Comparison of ENCODE assay signal across 1 cellular context in the genomic region with DNA sequence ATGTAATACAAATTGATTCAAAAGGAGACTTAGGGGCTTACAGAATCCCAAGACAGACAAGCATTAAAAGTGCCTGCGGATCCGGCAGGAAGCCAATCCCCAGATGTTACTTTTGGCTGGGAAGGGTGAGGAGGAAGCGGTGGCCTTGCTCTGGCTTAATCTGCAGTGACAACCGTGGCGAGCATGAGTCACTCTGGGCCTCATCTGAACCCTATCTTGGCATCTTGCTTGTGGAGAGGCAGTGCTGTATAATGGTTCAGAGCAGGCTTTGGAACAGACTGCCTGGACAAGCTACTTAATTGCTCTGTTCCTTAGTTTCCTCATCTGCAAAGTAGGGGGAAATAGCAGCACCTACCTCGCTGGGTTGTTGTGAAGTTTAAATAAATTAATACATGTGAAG.
A peak's percentile ranks its signal among the peaks of the same experiment; 100 is the strongest.
TF ChIP-seq lines count a peak whose summit lies in the region.

No MANE protein-coding gene starts in this region.

TF ChIP-seq in K562, 482 proteins besides CTCF, POLR2A, EP300 and RAD21 (continued from another document and continues in another):
- TF ChIP-seq, protein P1, sequence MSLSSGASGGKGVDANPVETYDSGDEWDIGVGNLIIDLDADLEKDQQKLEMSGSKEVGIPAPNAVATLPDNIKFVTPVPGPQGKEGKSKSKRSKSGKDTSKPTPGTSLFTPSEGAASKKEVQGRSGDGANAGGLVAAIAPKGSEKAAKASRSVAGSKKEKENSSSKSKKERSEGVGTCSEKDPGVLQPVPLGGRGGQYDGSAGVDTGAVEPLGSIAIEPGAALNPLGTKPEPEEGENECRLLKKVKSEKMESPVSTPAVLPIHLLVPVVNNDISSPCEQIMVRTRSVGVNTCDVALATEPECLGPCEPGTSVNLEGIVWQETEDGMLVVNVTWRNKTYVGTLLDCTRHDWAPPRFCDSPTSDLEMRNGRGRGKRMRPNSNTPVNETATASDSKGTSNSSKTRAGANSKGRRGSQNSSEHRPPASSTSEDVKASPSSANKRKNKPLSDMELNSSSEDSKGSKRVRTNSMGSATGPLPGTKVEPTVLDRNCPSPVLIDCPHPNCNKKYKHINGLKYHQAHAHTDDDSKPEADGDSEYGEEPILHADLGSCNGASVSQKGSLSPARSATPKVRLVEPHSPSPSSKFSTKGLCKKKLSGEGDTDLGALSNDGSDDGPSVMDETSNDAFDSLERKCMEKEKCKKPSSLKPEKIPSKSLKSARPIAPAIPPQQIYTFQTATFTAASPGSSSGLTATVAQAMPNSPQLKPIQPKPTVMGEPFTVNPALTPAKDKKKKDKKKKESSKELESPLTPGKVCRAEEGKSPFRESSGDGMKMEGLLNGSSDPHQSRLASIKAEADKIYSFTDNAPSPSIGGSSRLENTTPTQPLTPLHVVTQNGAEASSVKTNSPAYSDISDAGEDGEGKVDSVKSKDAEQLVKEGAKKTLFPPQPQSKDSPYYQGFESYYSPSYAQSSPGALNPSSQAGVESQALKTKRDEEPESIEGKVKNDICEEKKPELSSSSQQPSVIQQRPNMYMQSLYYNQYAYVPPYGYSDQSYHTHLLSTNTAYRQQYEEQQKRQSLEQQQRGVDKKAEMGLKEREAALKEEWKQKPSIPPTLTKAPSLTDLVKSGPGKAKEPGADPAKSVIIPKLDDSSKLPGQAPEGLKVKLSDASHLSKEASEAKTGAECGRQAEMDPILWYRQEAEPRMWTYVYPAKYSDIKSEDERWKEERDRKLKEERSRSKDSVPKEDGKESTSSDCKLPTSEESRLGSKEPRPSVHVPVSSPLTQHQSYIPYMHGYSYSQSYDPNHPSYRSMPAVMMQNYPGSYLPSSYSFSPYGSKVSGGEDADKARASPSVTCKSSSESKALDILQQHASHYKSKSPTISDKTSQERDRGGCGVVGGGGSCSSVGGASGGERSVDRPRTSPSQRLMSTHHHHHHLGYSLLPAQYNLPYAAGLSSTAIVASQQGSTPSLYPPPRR (CRISPR knock-in tag; IDR thresholded peaks at IDR 0.05; ENCODE audit: borderline replicate concordance) = no peak
- TF ChIP-seq, protein P2, sequence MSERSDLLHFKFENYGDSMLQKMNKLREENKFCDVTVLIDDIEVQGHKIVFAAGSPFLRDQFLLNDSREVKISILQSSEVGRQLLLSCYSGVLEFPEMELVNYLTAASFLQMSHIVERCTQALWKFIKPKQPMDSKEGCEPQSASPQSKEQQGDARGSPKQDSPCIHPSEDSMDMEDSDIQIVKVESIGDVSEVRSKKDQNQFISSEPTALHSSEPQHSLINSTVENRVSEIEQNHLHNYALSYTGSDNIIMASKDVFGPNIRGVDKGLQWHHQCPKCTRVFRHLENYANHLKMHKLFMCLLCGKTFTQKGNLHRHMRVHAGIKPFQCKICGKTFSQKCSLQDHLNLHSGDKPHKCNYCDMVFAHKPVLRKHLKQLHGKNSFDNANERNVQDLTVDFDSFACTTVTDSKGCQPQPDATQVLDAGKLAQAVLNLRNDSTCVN (CRISPR knock-in tag; IDR thresholded peaks at IDR 0.05) = no peak
- TF ChIP-seq, protein P3, sequence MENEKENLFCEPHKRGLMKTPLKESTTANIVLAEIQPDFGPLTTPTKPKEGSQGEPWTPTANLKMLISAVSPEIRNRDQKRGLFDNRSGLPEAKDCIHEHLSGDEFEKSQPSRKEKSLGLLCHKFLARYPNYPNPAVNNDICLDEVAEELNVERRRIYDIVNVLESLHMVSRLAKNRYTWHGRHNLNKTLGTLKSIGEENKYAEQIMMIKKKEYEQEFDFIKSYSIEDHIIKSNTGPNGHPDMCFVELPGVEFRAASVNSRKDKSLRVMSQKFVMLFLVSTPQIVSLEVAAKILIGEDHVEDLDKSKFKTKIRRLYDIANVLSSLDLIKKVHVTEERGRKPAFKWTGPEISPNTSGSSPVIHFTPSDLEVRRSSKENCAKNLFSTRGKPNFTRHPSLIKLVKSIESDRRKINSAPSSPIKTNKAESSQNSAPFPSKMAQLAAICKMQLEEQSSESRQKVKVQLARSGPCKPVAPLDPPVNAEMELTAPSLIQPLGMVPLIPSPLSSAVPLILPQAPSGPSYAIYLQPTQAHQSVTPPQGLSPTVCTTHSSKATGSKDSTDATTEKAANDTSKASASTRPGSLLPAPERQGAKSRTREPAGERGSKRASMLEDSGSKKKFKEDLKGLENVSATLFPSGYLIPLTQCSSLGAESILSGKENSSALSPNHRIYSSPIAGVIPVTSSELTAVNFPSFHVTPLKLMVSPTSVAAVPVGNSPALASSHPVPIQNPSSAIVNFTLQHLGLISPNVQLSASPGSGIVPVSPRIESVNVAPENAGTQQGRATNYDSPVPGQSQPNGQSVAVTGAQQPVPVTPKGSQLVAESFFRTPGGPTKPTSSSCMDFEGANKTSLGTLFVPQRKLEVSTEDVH (IDR thresholded peaks at IDR 0.05; ENCODE audit: low read depth, partially characterized antibody) = no peak
- TF ChIP-seq HDAC8 (tag; IDR thresholded peaks at IDR 0.05) (no peak), SIRT6 (IDR thresholded peaks at IDR 0.05; ENCODE audit: low read depth, low read length) (no peak), JUNB (CRISPR knock-in tag; conservative IDR thresholded peaks at IDR 0.05) (peak; percentile 90), NBN (IDR thresholded peaks at IDR 0.05; ENCODE audit: low read depth) (no peak), MED1 (CRISPR knock-in tag; IDR thresholded peaks at IDR 0.05; ENCODE audit: borderline replicate concordance) (no peak), NCOA6 (IDR thresholded peaks at IDR 0.05) (no peak), ZNF143 (CRISPR knock-in tag; IDR thresholded peaks at IDR 0.05) (no peak), PML (IDR thresholded peaks at IDR 0.05; ENCODE audit: low read length) (peak; percentile 50; the same call in 1 of the 2 replicates), MECOM (CRISPR knock-in tag; IDR thresholded peaks at IDR 0.05) (peak; percentile 55; the same call in 1 of the 2 replicates), RBM15 (IDR thresholded peaks at IDR 0.05; ENCODE audit: insufficient read depth, low read length) (no peak), NR3C1 (CRISPR knock-in tag; IDR thresholded peaks at IDR 0.05) (no peak), ZNF707 (CRISPR knock-in tag; conservative IDR thresholded peaks at IDR 0.05) (no peak), ZNF764 (CRISPR knock-in tag; IDR thresholded peaks at IDR 0.05; ENCODE audit: low read depth) (no peak), MEF2D (tag; conservative IDR thresholded peaks at IDR 0.05; ENCODE audit: low read depth) (0 out of 2 replicates have a peak, but pooled peaks have one; percentile 17), MCM2 (IDR thresholded peaks at IDR 0.05; ENCODE audit: low read depth) (no peak), ZNF77 (CRISPR knock-in tag; IDR thresholded peaks at IDR 0.05) (no peak), JUND (IDR thresholded peaks at IDR 0.05; ENCODE audit: borderline replicate concordance, low read depth, low read length) (peak; percentile 100), JUND (tag; IDR thresholded peaks at IDR 0.05; ENCODE audit: borderline replicate concordance, low read depth, low read length) (peak; percentile 99), ZSCAN29 (IDR thresholded peaks at IDR 0.05) (no peak), ZNF282 (CRISPR knock-in tag; IDR thresholded peaks at IDR 0.05) (no peak), ZNF408 (CRISPR knock-in tag; IDR thresholded peaks at IDR 0.05; ENCODE audit: low read depth) (no peak), PHF8 (IDR thresholded peaks at IDR 0.05; ENCODE audit: borderline replicate concordance, low read length) (no peak)
- TF ChIP-seq, protein P4, sequence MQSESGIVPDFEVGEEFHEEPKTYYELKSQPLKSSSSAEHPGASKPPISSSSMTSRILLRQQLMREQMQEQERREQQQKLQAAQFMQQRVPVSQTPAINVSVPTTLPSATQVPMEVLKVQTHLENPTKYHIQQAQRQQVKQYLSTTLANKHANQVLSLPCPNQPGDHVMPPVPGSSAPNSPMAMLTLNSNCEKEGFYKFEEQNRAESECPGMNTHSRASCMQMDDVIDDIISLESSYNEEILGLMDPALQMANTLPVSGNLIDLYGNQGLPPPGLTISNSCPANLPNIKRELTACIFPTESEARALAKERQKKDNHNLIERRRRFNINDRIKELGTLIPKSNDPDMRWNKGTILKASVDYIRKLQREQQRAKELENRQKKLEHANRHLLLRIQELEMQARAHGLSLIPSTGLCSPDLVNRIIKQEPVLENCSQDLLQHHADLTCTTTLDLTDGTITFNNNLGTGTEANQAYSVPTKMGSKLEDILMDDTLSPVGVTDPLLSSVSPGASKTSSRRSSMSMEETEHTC (IDR thresholded peaks at IDR 0.05) = no peak
- TF ChIP-seq, protein P5, sequence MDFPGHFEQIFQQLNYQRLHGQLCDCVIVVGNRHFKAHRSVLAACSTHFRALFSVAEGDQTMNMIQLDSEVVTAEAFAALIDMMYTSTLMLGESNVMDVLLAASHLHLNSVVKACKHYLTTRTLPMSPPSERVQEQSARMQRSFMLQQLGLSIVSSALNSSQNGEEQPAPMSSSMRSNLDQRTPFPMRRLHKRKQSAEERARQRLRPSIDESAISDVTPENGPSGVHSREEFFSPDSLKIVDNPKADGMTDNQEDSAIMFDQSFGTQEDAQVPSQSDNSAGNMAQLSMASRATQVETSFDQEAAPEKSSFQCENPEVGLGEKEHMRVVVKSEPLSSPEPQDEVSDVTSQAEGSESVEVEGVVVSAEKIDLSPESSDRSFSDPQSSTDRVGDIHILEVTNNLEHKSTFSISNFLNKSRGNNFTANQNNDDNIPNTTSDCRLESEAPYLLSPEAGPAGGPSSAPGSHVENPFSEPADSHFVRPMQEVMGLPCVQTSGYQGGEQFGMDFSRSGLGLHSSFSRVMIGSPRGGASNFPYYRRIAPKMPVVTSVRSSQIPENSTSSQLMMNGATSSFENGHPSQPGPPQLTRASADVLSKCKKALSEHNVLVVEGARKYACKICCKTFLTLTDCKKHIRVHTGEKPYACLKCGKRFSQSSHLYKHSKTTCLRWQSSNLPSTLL (IDR thresholded peaks at IDR 0.05) = no peak
- TF ChIP-seq, protein P6, sequence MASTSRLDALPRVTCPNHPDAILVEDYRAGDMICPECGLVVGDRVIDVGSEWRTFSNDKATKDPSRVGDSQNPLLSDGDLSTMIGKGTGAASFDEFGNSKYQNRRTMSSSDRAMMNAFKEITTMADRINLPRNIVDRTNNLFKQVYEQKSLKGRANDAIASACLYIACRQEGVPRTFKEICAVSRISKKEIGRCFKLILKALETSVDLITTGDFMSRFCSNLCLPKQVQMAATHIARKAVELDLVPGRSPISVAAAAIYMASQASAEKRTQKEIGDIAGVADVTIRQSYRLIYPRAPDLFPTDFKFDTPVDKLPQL (IDR thresholded peaks at IDR 0.05; ENCODE audit: extremely low read depth, insufficient read length) = no peak
- TF ChIP-seq, protein P7, sequence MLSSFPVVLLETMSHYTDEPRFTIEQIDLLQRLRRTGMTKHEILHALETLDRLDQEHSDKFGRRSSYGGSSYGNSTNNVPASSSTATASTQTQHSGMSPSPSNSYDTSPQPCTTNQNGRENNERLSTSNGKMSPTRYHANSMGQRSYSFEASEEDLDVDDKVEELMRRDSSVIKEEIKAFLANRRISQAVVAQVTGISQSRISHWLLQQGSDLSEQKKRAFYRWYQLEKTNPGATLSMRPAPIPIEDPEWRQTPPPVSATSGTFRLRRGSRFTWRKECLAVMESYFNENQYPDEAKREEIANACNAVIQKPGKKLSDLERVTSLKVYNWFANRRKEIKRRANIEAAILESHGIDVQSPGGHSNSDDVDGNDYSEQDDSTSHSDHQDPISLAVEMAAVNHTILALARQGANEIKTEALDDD (IDR thresholded peaks at IDR 0.05) = peak; percentile 85
- TF ChIP-seq, protein P8, sequence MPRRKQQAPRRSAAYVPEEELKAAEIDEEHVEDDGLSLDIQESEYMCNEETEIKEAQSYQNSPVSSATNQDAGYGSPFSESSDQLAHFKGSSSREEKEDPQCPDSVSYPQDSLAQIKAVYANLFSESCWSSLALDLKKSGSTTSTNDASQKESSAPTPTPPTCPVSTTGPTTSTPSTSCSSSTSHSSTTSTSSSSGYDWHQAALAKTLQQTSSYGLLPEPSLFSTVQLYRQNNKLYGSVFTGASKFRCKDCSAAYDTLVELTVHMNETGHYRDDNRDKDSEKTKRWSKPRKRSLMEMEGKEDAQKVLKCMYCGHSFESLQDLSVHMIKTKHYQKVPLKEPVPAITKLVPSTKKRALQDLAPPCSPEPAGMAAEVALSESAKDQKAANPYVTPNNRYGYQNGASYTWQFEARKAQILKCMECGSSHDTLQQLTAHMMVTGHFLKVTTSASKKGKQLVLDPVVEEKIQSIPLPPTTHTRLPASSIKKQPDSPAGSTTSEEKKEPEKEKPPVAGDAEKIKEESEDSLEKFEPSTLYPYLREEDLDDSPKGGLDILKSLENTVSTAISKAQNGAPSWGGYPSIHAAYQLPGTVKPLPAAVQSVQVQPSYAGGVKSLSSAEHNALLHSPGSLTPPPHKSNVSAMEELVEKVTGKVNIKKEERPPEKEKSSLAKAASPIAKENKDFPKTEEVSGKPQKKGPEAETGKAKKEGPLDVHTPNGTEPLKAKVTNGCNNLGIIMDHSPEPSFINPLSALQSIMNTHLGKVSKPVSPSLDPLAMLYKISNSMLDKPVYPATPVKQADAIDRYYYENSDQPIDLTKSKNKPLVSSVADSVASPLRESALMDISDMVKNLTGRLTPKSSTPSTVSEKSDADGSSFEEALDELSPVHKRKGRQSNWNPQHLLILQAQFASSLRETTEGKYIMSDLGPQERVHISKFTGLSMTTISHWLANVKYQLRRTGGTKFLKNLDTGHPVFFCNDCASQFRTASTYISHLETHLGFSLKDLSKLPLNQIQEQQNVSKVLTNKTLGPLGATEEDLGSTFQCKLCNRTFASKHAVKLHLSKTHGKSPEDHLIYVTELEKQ (CRISPR knock-in tag; IDR thresholded peaks at IDR 0.05) = no peak
- TF ChIP-seq, protein P9, sequence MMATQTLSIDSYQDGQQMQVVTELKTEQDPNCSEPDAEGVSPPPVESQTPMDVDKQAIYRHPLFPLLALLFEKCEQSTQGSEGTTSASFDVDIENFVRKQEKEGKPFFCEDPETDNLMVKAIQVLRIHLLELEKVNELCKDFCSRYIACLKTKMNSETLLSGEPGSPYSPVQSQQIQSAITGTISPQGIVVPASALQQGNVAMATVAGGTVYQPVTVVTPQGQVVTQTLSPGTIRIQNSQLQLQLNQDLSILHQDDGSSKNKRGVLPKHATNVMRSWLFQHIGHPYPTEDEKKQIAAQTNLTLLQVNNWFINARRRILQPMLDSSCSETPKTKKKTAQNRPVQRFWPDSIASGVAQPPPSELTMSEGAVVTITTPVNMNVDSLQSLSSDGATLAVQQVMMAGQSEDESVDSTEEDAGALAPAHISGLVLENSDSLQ (IDR thresholded peaks at IDR 0.05) = peak; percentile 54
- TF ChIP-seq, protein P10, sequence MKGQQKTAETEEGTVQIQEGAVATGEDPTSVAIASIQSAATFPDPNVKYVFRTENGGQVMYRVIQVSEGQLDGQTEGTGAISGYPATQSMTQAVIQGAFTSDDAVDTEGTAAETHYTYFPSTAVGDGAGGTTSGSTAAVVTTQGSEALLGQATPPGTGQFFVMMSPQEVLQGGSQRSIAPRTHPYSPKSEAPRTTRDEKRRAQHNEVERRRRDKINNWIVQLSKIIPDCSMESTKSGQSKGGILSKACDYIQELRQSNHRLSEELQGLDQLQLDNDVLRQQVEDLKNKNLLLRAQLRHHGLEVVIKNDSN (CRISPR knock-in tag; IDR thresholded peaks at IDR 0.05) = no peak
- TF ChIP-seq, protein P11, sequence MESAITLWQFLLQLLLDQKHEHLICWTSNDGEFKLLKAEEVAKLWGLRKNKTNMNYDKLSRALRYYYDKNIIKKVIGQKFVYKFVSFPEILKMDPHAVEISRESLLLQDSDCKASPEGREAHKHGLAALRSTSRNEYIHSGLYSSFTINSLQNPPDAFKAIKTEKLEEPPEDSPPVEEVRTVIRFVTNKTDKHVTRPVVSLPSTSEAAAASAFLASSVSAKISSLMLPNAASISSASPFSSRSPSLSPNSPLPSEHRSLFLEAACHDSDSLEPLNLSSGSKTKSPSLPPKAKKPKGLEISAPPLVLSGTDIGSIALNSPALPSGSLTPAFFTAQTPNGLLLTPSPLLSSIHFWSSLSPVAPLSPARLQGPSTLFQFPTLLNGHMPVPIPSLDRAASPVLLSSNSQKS (CRISPR knock-in tag; IDR thresholded peaks at IDR 0.05) = no peak
